In genomic region chr10:131821378-131822012, GRCh38 we compare ENCODE assay signal across 25 cellular contexts.
"Had no signal": no experiment of that assay in that cellular context is flagged by ENCODE, and none has a peak within 500 bp of the region (broad histone marks: within the 10 kb centered on the region; RNA-seq: fewer than 3 reads in every experiment).

No MANE protein-coding gene starts in this region.

- H3K36me3 Mint-ChIP-seq: activated CD4-positive, alpha-beta memory T cell treated with anti-CD3 and anti-CD28 coated beads for 36 hours; activated naive CD4-positive, alpha-beta T cell treated with anti-CD3 and anti-CD28 coated beads, Interleukin-2, amount 10 ng/mL, durations not matched to agents 7 days and 5 days; natural killer cell treated with Interleukin-12 subunit alpha and Interleukin-12 subunit beta and Interleukin-15 and Interleukin-18, amount 100 ng/mL, for 72 hours; stimulated activated effector memory CD8-positive, alpha-beta T cell treated with anti-CD3 and anti-CD28 coated beads, Interleukin-12 subunit alpha, Interleukin-12 subunit beta, amount 100 ng/mL, for 72 hours; type B pancreatic cell had no signal

- H3K4me1 Mint-ChIP-seq: activated CD4-positive, alpha-beta T cell treated with anti-CD3 and anti-CD28 coated beads, Interleukin-2, amount 10 ng/mL, durations not matched to agents 24 days and 14 days; activated naive CD4-positive, alpha-beta T cell treated with anti-CD3 and anti-CD28 coated beads, Interleukin-2, amount 10 ng/mL, durations not matched to agents 7 days and 5 days; stimulated activated effector memory CD8-positive, alpha-beta T cell treated with anti-CD3 and anti-CD28 coated beads, Interleukin-12 subunit alpha, Interleukin-12 subunit beta, amount 100 ng/mL, for 72 hours had no signal

- H3K36me3 ChIP-seq: brain microvascular endothelial cell, esophagus muscularis mucosa, heart right ventricle, left lung had no signal

- H3K4me3 Mint-ChIP-seq: activated CD4-positive, alpha-beta memory T cell treated with anti-CD3 and anti-CD28 coated beads for 36 hours; activated CD4-positive, alpha-beta T cell treated with anti-CD3 and anti-CD28 coated beads, Interleukin-2, amount 10 ng/mL, durations not matched to agents 24 days and 14 days; activated naive CD4-positive, alpha-beta T cell treated with anti-CD3 and anti-CD28 coated beads, Interleukin-2, amount 10 ng/mL, durations not matched to agents 7 days and 5 days; natural killer cell treated with Interleukin-12 subunit alpha and Interleukin-12 subunit beta and Interleukin-15 and Interleukin-18, amount 100 ng/mL, for 72 hours; stimulated activated effector memory CD8-positive, alpha-beta T cell treated with anti-CD3 and anti-CD28 coated beads, Interleukin-12 subunit alpha, Interleukin-12 subunit beta, amount 100 ng/mL, for 72 hours; stimulated activated naive CD8-positive, alpha-beta T cell treated with anti-CD3 and anti-CD28 coated beads, Interleukin-15, Interleukin-2, amounts not matched to agents 100 ng/mL and 50 ng/mL, for 24 hours; T-helper 1 cell treated with Interleukin-12 subunit alpha and Interleukin-12 subunit beta and Interleukin-4 antibody, amounts not matched to agents 30 μg/mL and 1 μg/mL, for 36 hours; type B pancreatic cell had no signal

- H3K9me3 Mint-ChIP-seq: activated CD4-positive, alpha-beta memory T cell treated with anti-CD3 and anti-CD28 coated beads for 36 hours; activated CD4-positive, alpha-beta T cell treated with anti-CD3 and anti-CD28 coated beads, Interleukin-2, amount 10 ng/mL, durations not matched to agents 24 days and 14 days; activated naive CD4-positive, alpha-beta T cell treated with anti-CD3 and anti-CD28 coated beads, Interleukin-2, amount 10 ng/mL, durations not matched to agents 7 days and 5 days; natural killer cell treated with Interleukin-12 subunit alpha and Interleukin-12 subunit beta and Interleukin-15 and Interleukin-18, amount 100 ng/mL, for 72 hours; stimulated activated effector memory CD8-positive, alpha-beta T cell treated with anti-CD3 and anti-CD28 coated beads, Interleukin-12 subunit alpha, Interleukin-12 subunit beta, amount 100 ng/mL, for 72 hours; stimulated activated naive CD8-positive, alpha-beta T cell treated with anti-CD3 and anti-CD28 coated beads, Interleukin-15, Interleukin-2, amounts not matched to agents 100 ng/mL and 50 ng/mL, for 24 hours; T-helper 1 cell treated with Interleukin-12 subunit alpha and Interleukin-12 subunit beta and Interleukin-4 antibody, amounts not matched to agents 30 μg/mL and 1 μg/mL, for 36 hours; type B pancreatic cell had no signal

- H3K9me3 ChIP-seq: esophagus muscularis mucosa, heart right ventricle, left lung, mucosa of descending colon, psoas muscle had no signal

- H3K27me3 ChIP-seq: brain microvascular endothelial cell, foreskin keratinocyte had no signal

- FAIRE-seq: astrocyte had no signal

- H3K4me3 ChIP-seq: esophagus muscularis mucosa, heart right ventricle, left lung, mucosa of descending colon, psoas muscle, SK-N-MC had no signal

- H3K4me1 ChIP-seq: foreskin keratinocyte, heart right ventricle, left lung, psoas muscle had no signal

- H3K27ac Mint-ChIP-seq: activated CD4-positive, alpha-beta memory T cell treated with anti-CD3 and anti-CD28 coated beads for 36 hours; activated CD4-positive, alpha-beta T cell treated with anti-CD3 and anti-CD28 coated beads, Interleukin-2, amount 10 ng/mL, durations not matched to agents 24 days and 14 days; activated naive CD4-positive, alpha-beta T cell treated with anti-CD3 and anti-CD28 coated beads, Interleukin-2, amount 10 ng/mL, durations not matched to agents 7 days and 5 days; natural killer cell treated with Interleukin-12 subunit alpha and Interleukin-12 subunit beta and Interleukin-15 and Interleukin-18, amount 100 ng/mL, for 72 hours; stimulated activated effector memory CD8-positive, alpha-beta T cell treated with anti-CD3 and anti-CD28 coated beads, Interleukin-12 subunit alpha, Interleukin-12 subunit beta, amount 100 ng/mL, for 72 hours; stimulated activated naive CD8-positive, alpha-beta T cell treated with anti-CD3 and anti-CD28 coated beads, Interleukin-15, Interleukin-2, amounts not matched to agents 100 ng/mL and 50 ng/mL, for 24 hours; T-helper 1 cell treated with Interleukin-12 subunit alpha and Interleukin-12 subunit beta and Interleukin-4 antibody, amounts not matched to agents 30 μg/mL and 1 μg/mL, for 36 hours; type B pancreatic cell had no signal

- H3K27ac ChIP-seq: brain microvascular endothelial cell, esophagus muscularis mucosa, foreskin keratinocyte, heart right ventricle, left lung, psoas muscle, SK-N-MC had no signal

- ATAC-seq: foreskin keratinocyte; heart right ventricle; left lung; mucosa of descending colon; psoas muscle; stimulated activated effector memory CD8-positive, alpha-beta T cell treated with anti-CD3 and anti-CD28 coated beads, Interleukin-12 subunit alpha, Interleukin-12 subunit beta, amount 100 ng/mL, for 72 hours had no signal

- H3K27me3 Mint-ChIP-seq: activated CD4-positive, alpha-beta memory T cell treated with anti-CD3 and anti-CD28 coated beads for 36 hours; activated CD4-positive, alpha-beta T cell treated with anti-CD3 and anti-CD28 coated beads, Interleukin-2, amount 10 ng/mL, durations not matched to agents 24 days and 14 days had no signal

- DNase-seq: activated CD4-positive, alpha-beta memory T cell treated with anti-CD3 and anti-CD28 coated beads for 36 hours; activated CD4-positive, alpha-beta T cell treated with anti-CD3 and anti-CD28 coated beads, Interleukin-2, amount 10 ng/mL, durations not matched to agents 24 days and 14 days; activated CD4-positive, CD25-positive, alpha-beta regulatory T cell treated with anti-CD3 and anti-CD28 coated beads, Interleukin-2, amount 50 U/mL, for 72 hours; activated effector memory CD4-positive, alpha-beta T cell treated with anti-CD3 and anti-CD28 coated beads, Interleukin-2, amount 50 U/mL, for 16 hours; activated naive CD4-positive, alpha-beta T cell treated with anti-CD3 and anti-CD28 coated beads, Interleukin-2, amount 10 ng/mL, durations not matched to agents 7 days and 5 days; activated T-cell treated with anti-CD3 and anti-CD28 coated beads for 4 hours; amniotic stem cell; brain microvascular endothelial cell; foreskin keratinocyte; heart right ventricle; kidney glomerular epithelial cell; stimulated activated CD4-positive, alpha-beta T cell treated with anti-CD3 and anti-CD28 coated beads, Interleukin-4, amount 100 ng/mL, for 1 hour; substantia nigra; T-helper 9 cell had no signal
